Comparison of ENCODE assay signal across 17 cellular contexts in genomic region chr10:78544447-78545085, GRCh38.
DNase-seq lines count a peak whose midpoint lies in the region; ATAC-seq and TF ChIP-seq lines count a peak whose summit lies in the region.
"Had no signal": no experiment of that assay in that cellular context is flagged by ENCODE, and none has a peak within 500 bp of the region (broad histone marks: within the 10 kb centered on the region; RNA-seq: fewer than 3 reads in every experiment).

No MANE protein-coding gene starts in this region.

- intact Hi-C loops in left ventricle myocardium superior (cut with micrococcal nuclease), result no loop called here

- ATAC-seq in left ventricle myocardium superior, result peak; percentile 9

- H3K79me2 ChIP-seq in parathyroid adenoma, result no peaks in the 10 kb centered on the region

- TF ChIP-seq CTCF in coronary artery (IDR thresholded peaks at IDR 0.05) (no peak), parathyroid adenoma (IDR thresholded peaks at IDR 0.05) (no peak), tibial nerve (IDR thresholded peaks at IDR 0.05) (no peak)

- H3K4me2 ChIP-seq in parathyroid adenoma (ENCODE audit: low read length), result no peak overlapping the region

- DNase-seq in coronary artery (ENCODE audit: low spot score), result peak; percentile 70
- no peak for DNase-seq in left ventricle myocardium superior
- no peak for DNase-seq in tibial nerve (ENCODE audit: low spot score in 2 of 2)
- no peak for DNase-seq in NK-92 (lab: John Stamatoyannopoulos, UW; ENCODE audit: unreplicated experiment)
- no peak for DNase-seq in islet precursor cell
- no peak for DNase-seq in GOT3 (lab: John Stamatoyannopoulos, UW)
- DNase-seq: activated CD4-positive, alpha-beta T cell treated with anti-CD3 and anti-CD28 coated beads, Interleukin-2, amount 10 ng/mL, durations not matched to agents 7 days and 5 days; activated naive CD4-positive, alpha-beta T cell treated with anti-CD3 and anti-CD28 coated beads for 36 hours; activated T-cell treated with anti-CD3 and anti-CD28 coated beads for 4 hours; COR-L47; cortex of kidney; NCI-H187; NCI-H345; stimulated activated CD4-positive, alpha-beta T cell treated with anti-CD3 and anti-CD28 coated beads, Interleukin-12 subunit alpha, Interleukin-12 subunit beta, amount 100 ng/mL, for 4 hours; stimulated activated naive CD4-positive, alpha-beta T cell treated with Interleukin-2 at 50 U/mL for 16 hours had no signal

- TF ChIP-seq POLR2A in tibial nerve (IDR thresholded peaks at IDR 0.05), result no peak

- H3K36me3 ChIP-seq in parathyroid adenoma (ENCODE audit: control insufficient read depth, insufficient read depth, low read length) (no peaks in the 10 kb centered on the region), tibial nerve (no peaks in the 10 kb centered on the region)
- H3K36me3 ChIP-seq: ovary had no signal

- H2AFZ ChIP-seq in parathyroid adenoma, result peak overlapping the region; percentile 48

- TF ChIP-seq EP300 in tibial nerve (IDR thresholded peaks at IDR 0.05), result no peak

- H3K27me3 ChIP-seq in parathyroid adenoma (ENCODE audit: control insufficient read depth, insufficient read depth, low read length), result no peaks in the 10 kb centered on the region
- H3K27me3 ChIP-seq in tibial nerve, result no peaks in the 10 kb centered on the region
- H3K27me3 ChIP-seq: ovary had no signal

- H3K4me1 ChIP-seq in parathyroid adenoma (peaks cover 31% of the 10 kb centered on the region), tibial nerve (peaks cover 0 to 42% (median 26%) of the 10 kb centered on the region in 4 donors)

- peak overlapping the region in 1 of 2 donors; percentile 82 for H3K27ac ChIP-seq in coronary artery
- peak overlapping the region; percentile 50 for H3K27ac ChIP-seq in parathyroid adenoma
- peak overlapping the region in 3 of 4 donors; percentile 9 to 81 (median 77) for H3K27ac ChIP-seq in tibial nerve
- H3K27ac ChIP-seq: ovary had no signal

- WGBS in tibial nerve, 2 donors, result 80 to 89% methylated on average over 9 of the region's 9 CpGs

- H3K9ac ChIP-seq in parathyroid adenoma, result no peak overlapping the region

- no peak overlapping the region for H3K4me3 ChIP-seq in coronary artery
- H3K4me3 ChIP-seq in parathyroid adenoma (ENCODE audit: low read depth, low read length), result no peak overlapping the region
- no peak overlapping the region for H3K4me3 ChIP-seq in tibial nerve
- H3K4me3 ChIP-seq: ovary had no signal

- no peaks in the 10 kb centered on the region for H3K9me3 ChIP-seq in parathyroid adenoma (ENCODE audit: control insufficient read depth, low read length)
- H3K9me3 ChIP-seq in tibial nerve, result no peaks in the 10 kb centered on the region
- H3K9me3 ChIP-seq: ovary had no signal
